In the genomic region with DNA sequence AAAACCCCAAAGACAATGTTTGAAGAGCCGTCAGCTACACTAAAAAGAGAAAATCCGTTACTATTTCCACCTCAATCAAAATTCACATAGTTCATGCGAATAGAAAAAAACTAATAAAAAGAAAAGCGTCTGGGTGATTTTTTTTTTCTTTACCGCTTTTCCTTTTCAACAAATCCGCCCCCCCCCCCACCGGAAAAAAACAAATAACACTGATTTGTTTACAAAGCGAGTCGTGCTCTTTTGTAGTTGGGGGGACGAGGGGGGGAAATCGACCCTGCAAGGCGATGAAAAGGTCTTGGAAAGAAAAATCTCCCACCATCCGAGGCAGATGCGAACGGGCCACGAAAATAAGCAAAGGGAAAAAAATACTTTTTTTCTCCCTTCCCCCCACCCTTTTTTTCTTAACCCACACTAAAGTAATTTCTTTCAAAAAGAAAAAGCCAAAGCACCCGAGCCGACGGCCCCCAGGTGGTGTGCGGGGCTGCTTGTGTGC, we compare ENCODE assay signal across 1 cellular context.
TF ChIP-seq lines count a peak whose summit lies in the region.

No MANE protein-coding gene starts in this region.

TF ChIP-seq in GM23338, 12 proteins besides CTCF, POLR2A, EP300 and RAD21 (continued from another document):
- TF ChIP-seq, protein P1, sequence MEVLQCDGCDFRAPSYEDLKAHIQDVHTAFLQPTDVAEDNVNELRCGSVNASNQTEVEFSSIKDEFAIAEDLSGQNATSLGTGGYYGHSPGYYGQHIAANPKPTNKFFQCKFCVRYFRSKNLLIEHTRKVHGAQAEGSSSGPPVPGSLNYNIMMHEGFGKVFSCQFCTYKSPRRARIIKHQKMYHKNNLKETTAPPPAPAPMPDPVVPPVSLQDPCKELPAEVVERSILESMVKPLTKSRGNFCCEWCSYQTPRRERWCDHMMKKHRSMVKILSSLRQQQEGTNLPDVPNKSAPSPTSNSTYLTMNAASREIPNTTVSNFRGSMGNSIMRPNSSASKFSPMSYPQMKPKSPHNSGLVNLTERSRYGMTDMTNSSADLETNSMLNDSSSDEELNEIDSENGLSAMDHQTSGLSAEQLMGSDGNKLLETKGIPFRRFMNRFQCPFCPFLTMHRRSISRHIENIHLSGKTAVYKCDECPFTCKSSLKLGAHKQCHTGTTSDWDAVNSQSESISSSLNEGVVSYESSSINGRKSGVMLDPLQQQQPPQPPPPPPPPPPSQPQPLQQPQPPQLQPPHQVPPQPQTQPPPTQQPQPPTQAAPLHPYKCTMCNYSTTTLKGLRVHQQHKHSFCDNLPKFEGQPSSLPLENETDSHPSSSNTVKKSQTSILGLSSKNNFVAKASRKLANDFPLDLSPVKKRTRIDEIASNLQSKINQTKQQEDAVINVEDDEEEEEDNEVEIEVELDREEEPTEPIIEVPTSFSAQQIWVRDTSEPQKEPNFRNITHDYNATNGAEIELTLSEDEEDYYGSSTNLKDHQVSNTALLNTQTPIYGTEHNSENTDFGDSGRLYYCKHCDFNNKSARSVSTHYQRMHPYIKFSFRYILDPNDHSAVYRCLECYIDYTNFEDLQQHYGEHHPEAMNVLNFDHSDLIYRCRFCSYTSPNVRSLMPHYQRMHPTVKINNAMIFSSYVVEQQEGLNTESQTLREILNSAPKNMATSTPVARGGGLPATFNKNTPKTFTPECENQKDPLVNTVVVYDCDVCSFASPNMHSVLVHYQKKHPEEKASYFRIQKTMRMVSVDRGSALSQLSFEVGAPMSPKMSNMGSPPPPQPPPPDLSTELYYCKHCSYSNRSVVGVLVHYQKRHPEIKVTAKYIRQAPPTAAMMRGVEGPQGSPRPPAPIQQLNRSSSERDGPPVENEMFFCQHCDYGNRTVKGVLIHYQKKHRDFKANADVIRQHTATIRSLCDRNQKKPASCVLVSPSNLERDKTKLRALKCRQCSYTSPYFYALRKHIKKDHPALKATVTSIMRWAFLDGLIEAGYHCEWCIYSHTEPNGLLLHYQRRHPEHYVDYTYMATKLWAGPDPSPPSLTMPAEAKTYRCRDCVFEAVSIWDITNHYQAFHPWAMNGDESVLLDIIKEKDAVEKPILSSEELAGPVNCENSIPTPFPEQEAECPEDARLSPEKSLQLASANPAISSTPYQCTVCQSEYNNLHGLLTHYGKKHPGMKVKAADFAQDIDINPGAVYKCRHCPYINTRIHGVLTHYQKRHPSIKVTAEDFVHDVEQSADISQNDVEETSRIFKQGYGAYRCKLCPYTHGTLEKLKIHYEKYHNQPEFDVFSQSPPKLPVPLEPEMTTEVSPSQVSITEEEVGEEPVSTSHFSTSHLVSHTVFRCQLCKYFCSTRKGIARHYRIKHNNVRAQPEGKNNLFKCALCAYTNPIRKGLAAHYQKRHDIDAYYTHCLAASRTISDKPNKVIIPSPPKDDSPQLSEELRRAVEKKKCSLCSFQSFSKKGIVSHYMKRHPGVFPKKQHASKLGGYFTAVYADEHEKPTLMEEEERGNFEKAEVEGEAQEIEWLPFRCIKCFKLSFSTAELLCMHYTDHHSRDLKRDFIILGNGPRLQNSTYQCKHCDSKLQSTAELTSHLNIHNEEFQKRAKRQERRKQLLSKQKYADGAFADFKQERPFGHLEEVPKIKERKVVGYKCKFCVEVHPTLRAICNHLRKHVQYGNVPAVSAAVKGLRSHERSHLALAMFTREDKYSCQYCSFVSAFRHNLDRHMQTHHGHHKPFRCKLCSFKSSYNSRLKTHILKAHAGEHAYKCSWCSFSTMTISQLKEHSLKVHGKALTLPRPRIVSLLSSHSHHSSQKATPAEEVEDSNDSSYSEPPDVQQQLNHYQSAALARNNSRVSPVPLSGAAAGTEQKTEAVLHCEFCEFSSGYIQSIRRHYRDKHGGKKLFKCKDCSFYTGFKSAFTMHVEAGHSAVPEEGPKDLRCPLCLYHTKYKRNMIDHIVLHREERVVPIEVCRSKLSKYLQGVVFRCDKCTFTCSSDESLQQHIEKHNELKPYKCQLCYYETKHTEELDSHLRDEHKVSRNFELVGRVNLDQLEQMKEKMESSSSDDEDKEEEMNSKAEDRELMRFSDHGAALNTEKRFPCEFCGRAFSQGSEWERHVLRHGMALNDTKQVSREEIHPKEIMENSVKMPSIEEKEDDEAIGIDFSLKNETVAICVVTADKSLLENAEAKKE (CRISPR knock-in tag; IDR thresholded peaks at IDR 0.05), result no peak
- TF ChIP-seq ZNF114 (CRISPR knock-in tag; IDR thresholded peaks at IDR 0.05) (no peak), EZH2phosphoT487 (IDR thresholded peaks at IDR 0.05; ENCODE audit: unreplicated experiment) (no peak), EZH2 (IDR thresholded peaks at IDR 0.05; ENCODE audit: low read depth, unreplicated experiment) (no peak), STAT1 (IDR thresholded peaks at IDR 0.05; ENCODE audit: unreplicated experiment) (no peak), ZNF331 (CRISPR knock-in tag; IDR thresholded peaks at IDR 0.05; ENCODE audit: low read depth) (no peak), CREB1 (CRISPR knock-in tag; IDR thresholded peaks at IDR 0.05; ENCODE audit: low read depth) (no peak), JUNB (IDR thresholded peaks at IDR 0.05; ENCODE audit: unreplicated experiment) (no peak), POLR2AphosphoS5 (IDR thresholded peaks at IDR 0.05; ENCODE audit: low read depth) (no peak)
- TF ChIP-seq, protein P2, sequence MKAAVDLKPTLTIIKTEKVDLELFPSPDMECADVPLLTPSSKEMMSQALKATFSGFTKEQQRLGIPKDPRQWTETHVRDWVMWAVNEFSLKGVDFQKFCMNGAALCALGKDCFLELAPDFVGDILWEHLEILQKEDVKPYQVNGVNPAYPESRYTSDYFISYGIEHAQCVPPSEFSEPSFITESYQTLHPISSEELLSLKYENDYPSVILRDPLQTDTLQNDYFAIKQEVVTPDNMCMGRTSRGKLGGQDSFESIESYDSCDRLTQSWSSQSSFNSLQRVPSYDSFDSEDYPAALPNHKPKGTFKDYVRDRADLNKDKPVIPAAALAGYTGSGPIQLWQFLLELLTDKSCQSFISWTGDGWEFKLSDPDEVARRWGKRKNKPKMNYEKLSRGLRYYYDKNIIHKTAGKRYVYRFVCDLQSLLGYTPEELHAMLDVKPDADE (IDR thresholded peaks at IDR 0.05), result no peak
- TF ChIP-seq, protein P3, sequence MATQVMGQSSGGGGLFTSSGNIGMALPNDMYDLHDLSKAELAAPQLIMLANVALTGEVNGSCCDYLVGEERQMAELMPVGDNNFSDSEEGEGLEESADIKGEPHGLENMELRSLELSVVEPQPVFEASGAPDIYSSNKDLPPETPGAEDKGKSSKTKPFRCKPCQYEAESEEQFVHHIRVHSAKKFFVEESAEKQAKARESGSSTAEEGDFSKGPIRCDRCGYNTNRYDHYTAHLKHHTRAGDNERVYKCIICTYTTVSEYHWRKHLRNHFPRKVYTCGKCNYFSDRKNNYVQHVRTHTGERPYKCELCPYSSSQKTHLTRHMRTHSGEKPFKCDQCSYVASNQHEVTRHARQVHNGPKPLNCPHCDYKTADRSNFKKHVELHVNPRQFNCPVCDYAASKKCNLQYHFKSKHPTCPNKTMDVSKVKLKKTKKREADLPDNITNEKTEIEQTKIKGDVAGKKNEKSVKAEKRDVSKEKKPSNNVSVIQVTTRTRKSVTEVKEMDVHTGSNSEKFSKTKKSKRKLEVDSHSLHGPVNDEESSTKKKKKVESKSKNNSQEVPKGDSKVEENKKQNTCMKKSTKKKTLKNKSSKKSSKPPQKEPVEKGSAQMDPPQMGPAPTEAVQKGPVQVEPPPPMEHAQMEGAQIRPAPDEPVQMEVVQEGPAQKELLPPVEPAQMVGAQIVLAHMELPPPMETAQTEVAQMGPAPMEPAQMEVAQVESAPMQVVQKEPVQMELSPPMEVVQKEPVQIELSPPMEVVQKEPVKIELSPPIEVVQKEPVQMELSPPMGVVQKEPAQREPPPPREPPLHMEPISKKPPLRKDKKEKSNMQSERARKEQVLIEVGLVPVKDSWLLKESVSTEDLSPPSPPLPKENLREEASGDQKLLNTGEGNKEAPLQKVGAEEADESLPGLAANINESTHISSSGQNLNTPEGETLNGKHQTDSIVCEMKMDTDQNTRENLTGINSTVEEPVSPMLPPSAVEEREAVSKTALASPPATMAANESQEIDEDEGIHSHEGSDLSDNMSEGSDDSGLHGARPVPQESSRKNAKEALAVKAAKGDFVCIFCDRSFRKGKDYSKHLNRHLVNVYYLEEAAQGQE (IDR thresholded peaks at IDR 0.05; ENCODE audit: unreplicated experiment), result no peak
